ENCODE assay signal across 11 cellular contexts in the genomic region with DNA sequence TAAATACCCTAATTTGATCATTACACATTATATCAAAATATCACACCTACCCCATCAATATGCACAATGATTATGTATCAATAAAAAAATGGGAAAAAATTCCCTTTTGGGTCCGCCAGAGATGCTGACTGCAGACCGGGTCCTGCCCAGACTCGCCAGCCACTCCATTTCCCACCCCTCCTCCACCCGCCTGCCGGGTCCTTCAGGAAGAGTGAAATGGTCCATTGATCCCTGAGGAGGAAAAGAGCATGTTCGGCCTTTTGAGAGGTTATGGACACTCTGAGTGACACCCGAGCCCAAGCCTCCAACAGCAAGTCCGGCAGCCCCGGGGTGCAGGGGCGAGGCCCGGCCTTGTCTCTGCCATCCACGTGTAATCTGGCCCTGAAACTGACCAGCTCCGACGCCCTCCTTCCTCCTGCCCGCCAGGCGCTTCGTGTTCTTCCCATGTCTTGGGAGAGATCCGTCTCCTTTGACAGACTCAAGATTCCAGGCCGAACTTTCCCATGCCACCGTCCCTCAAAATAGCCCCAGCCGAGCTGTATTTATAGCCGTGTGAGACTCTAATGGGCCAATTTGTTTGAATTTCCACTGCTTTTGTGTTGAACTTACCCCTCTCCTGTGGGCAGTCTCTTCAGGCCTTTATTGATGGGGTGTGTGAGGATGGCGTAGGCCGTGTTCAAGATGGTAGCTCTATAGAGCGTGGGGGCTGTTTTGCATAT.
DNase-seq lines count a peak whose midpoint lies in the region; ATAC-seq and TF ChIP-seq lines count a peak whose summit lies in the region.
"Had no signal": no experiment of that assay in that cellular context is flagged by ENCODE, and none has a peak within 500 bp of the region (broad histone marks: within the 10 kb centered on the region; RNA-seq: fewer than 3 reads in every experiment).

No MANE protein-coding gene starts in this region.

- H3K4me3 ChIP-seq in fibroblast of lung (replicated peaks in 1 of 4; ENCODE audit: control extremely low read depth in 1 of 4, insufficient read depth in 1 of 4, low read depth in 3 of 4, low read length in 4 of 4): no peak overlapping the region
- H3K4me3 ChIP-seq in ovary: no peak overlapping the region
- H3K4me3 ChIP-seq: right lobe of liver had no signal

- 65 to 82% (median 80%) methylated on average over 25 of the region's 25 CpGs for WGBS in ovary, 3 donors

- peak overlapping the region; percentile 57 for H3K9ac ChIP-seq in fibroblast of lung (ENCODE audit: insufficient read depth, low read length)

- no peaks in the 10 kb centered on the region for H3K9me3 ChIP-seq in fibroblast of lung (ENCODE audit: control insufficient read depth, insufficient read depth, low read depth, low read length)
- H3K9me3 ChIP-seq in ovary: no peaks in the 10 kb centered on the region
- H3K9me3 ChIP-seq: right lobe of liver had no signal

- no peaks in the 10 kb centered on the region for H4K20me1 ChIP-seq in fibroblast of lung (ENCODE audit: control insufficient read depth, extremely low read depth, insufficient read depth, low read length)

- H3K36me3 ChIP-seq in fibroblast of lung (ENCODE audit: control insufficient read depth, insufficient read depth, low read length) (no peaks in the 10 kb centered on the region), ovary (no peaks in the 10 kb centered on the region)
- H3K36me3 ChIP-seq: right lobe of liver had no signal

- intact Hi-C loops in ovary (cut with DNase I): loop anchor here in 1 of 4 donors (10.0 kb wide), 1 partner anchor 107 kb away; no protein-coding TSS in a partner anchor

- TF ChIP-seq CTCF in 22Rv1 (IDR thresholded peaks at IDR 0.05) (no peak), fibroblast of lung (conservative IDR thresholded peaks at IDR 0.05 in 1 of 2, IDR thresholded peaks at IDR 0.05 in 1 of 2; ENCODE audit: low read depth in 1 of 2, low read length in 2 of 2) (no peak), ovary (IDR thresholded peaks at IDR 0.05) (no peak)

- peak overlapping the region; percentile 52 for H3K4me2 ChIP-seq in fibroblast of lung (ENCODE audit: extremely low read depth, insufficient read depth, low read length)

- TF ChIP-seq EP300 in ovary (IDR thresholded peaks at IDR 0.05): no peak

- no peak for ATAC-seq in HG02759 (IDR thresholded peaks at IDR 0.05; ENCODE audit: unreplicated experiment)

- H3K27me3 ChIP-seq in fibroblast of lung (ENCODE audit: control insufficient read depth, insufficient read depth, low read length) (no peaks in the 10 kb centered on the region), ovary (no peaks in the 10 kb centered on the region)
- H3K27me3 ChIP-seq: right lobe of liver had no signal

- peak; percentile 51 for DNase-seq in NCI-H69 (lab: John Stamatoyannopoulos, UW)
- no peak for DNase-seq in fibroblast of lung (ENCODE audit: low read depth in 2 of 2)
- DNase-seq in ovary: no peak
- DNase-seq in activated gamma-delta T cell treated with Interleukin-2 at 50 U/mL for 16 hours: no peak
- no peak for DNase-seq in stimulated activated naive CD4-positive, alpha-beta T cell treated with Interleukin-2 at 50 U/mL for 16 hours (lab: John Stamatoyannopoulos, UW)
- no peak for DNase-seq in stimulated activated CD4-positive, alpha-beta T cell treated with anti-CD3 and anti-CD28 coated beads, Interleukin-4, amount 100 ng/mL, for 24 hours
- DNase-seq: activated CD4-positive, alpha-beta T cell treated with anti-CD3 and anti-CD28 coated beads, Interleukin-2, amount 10 ng/mL, durations not matched to agents 7 days and 5 days; activated naive CD4-positive, alpha-beta T cell treated with anti-CD3 and anti-CD28 coated beads, Interleukin-2, amount 50 U/mL, for 16 hours had no signal

- no peak for TF ChIP-seq POLR2A in ovary (IDR thresholded peaks at IDR 0.05)

- H3K4me1 ChIP-seq in fibroblast of lung (ENCODE audit: control insufficient read depth, extremely low read depth, insufficient read depth, low read length) (peaks cover 16% of the 10 kb centered on the region), ovary (ENCODE audit: insufficient read depth) (peaks cover 10% of the 10 kb centered on the region)
- H3K4me1 ChIP-seq: right lobe of liver had no signal

- H3K27ac ChIP-seq in 22Rv1 (peak overlapping the region; percentile 44), fibroblast of lung (ENCODE audit: insufficient read depth, low read length) (peak overlapping the region; percentile 82), ovary (peak overlapping the region; percentile 7 to 46)

- peak overlapping the region; percentile 50 for H2AFZ ChIP-seq in fibroblast of lung (ENCODE audit: low read length)

- no peaks in the 10 kb centered on the region for H3K79me2 ChIP-seq in fibroblast of lung (ENCODE audit: control insufficient read depth, insufficient read depth, low read length)

Comparison
In these comparisons a context has a peak if more than half of its experiments do, and no peak if none do; other contexts are left out.
1. H3K27ac ChIP-seq: peak in every context shown above with its lines; median percentile 82 in fibroblast of lung; 44 in 22Rv1; 26 in ovary.